In the genomic region with DNA sequence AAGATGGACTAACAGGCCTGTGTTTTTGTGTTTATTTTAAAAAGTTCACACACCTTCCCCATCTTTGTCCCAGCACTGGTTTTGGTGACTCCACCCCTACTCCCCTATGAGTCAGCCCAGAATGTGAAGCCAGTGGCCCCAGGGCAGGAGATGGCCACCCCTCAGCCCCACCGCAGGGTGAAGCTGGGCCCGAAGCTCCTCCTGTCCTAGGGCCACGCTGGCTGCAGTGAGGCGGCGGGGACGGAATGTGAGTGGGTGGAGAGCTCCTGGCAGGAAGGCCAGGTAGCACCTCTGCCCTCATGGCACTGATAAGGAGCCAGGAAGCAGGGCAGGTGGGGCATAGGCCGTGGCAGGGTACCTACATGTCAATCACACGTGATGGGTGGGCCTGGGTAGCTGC, we compare ENCODE assay signal across 15 cellular contexts. TPM values are rescaled to one million over a fixed set of nuclear protein-coding genes. Genes with fewer than 3 reads are reported as not detected.
A peak's percentile ranks its signal among the peaks of the same experiment; 100 is the strongest.
DNase-seq lines count a peak whose midpoint lies in the region; ATAC-seq and TF ChIP-seq lines count a peak whose summit lies in the region.
"Had no signal": no experiment of that assay in that cellular context is flagged by ENCODE, and none has a peak within 500 bp of the region (broad histone marks: within the 10 kb centered on the region; RNA-seq: fewer than 3 reads in every experiment).

No MANE protein-coding gene starts in this region.

- no peaks in the 10 kb centered on the region for H3K27me3 ChIP-seq in RWPE2 (ENCODE audit: insufficient read depth, poor library complexity, severe bottlenecking)
- H3K27me3 ChIP-seq in upper lobe of right lung: no peaks in the 10 kb centered on the region
- H3K27me3 ChIP-seq: neural progenitor cell, Peyer's patch had no signal

- no peaks in the 10 kb centered on the region for H3K9me3 ChIP-seq in RWPE2 (ENCODE audit: severe bottlenecking)
- H3K9me3 ChIP-seq in upper lobe of right lung: no peaks in the 10 kb centered on the region
- H3K9me3 ChIP-seq: Peyer's patch had no signal

- TF ChIP-seq CTCF in RWPE2 (IDR thresholded peaks at IDR 0.05; ENCODE audit: poor library complexity, severe bottlenecking) (no peak), upper lobe of right lung (IDR thresholded peaks at IDR 0.05) (no peak)

- peak overlapping the region; percentile 26 for H3K27ac ChIP-seq in RWPE2 (ENCODE audit: poor library complexity, severe bottlenecking)
- H3K27ac ChIP-seq in upper lobe of right lung: no peak overlapping the region
- H3K27ac ChIP-seq: neural progenitor cell, Peyer's patch had no signal

- intact Hi-C loops in upper lobe of right lung (cut with DNase I): no loop called here

- no peaks in the 10 kb centered on the region for H3K4me1 ChIP-seq in RWPE2 (ENCODE audit: insufficient read depth, poor library complexity, severe bottlenecking)
- H3K4me1 ChIP-seq in upper lobe of right lung: peaks cover 3% of the 10 kb centered on the region
- H3K4me1 ChIP-seq: neural progenitor cell had no signal

- no peak overlapping the region for H3K4me3 ChIP-seq in RWPE2 (ENCODE audit: severe bottlenecking)
- no peak overlapping the region for H3K4me3 ChIP-seq in upper lobe of right lung
- H3K4me3 ChIP-seq: lung, neural progenitor cell, Peyer's patch had no signal

- ATAC-seq in RWPE2 (ENCODE audit: low read depth) (peak; percentile 72), upper lobe of right lung (no peak), GM21619 (IDR thresholded peaks at IDR 0.05; ENCODE audit: unreplicated experiment) (no peak)
- ATAC-seq: activated T-cell treated with anti-CD3 and anti-CD28 coated beads, Interleukin-2, amount 50 U/mL, for 72 hours had no signal

- peak; percentile 53 for DNase-seq in activated effector memory CD4-positive, alpha-beta T cell treated with anti-CD3 and anti-CD28 coated beads, Interleukin-2, amount 50 U/mL, for 16 hours
- no peak for DNase-seq in activated effector memory CD4-positive, alpha-beta T cell treated with Interleukin-2 at 50 U/mL for 16 hours
- DNase-seq in RWPE2 (ENCODE audit: low spot score): no peak
- DNase-seq in islet precursor cell: peak; percentile 84
- peak; percentile 42 for DNase-seq in upper lobe of right lung
- no peak for DNase-seq in NCI-H82 treated with DMSO at 0.1 percent for 48 hours (lab: John Stamatoyannopoulos, UW; ENCODE audit: unreplicated experiment)
- DNase-seq in DMS53 (lab: John Stamatoyannopoulos, UW): no peak
- DNase-seq: activated CD4-positive, alpha-beta T cell treated with anti-CD3 and anti-CD28 coated beads for 1 hour; activated T-cell treated with anti-CD3 and anti-CD28 coated beads, Interleukin-2, amount 50 U/mL, for 72 hours; NCI-H1417; NCI-H446; Peyer's patch had no signal

- peaks cover 63% of the 10 kb centered on the region for H3K36me3 ChIP-seq in RWPE2 (ENCODE audit: low read depth)
- peaks cover 72% of the 10 kb centered on the region for H3K36me3 ChIP-seq in upper lobe of right lung
- H3K36me3 ChIP-seq: neural progenitor cell had no signal

RNA-seq across cellular contexts. Expression of gene SGSM3, which starts 39.9 kb away (rescaled TPM):
- 77.6 TPM for total RNA-seq in upper lobe of right lung

Comparison
In these comparisons a context has a peak if more than half of its experiments do, and no peak if none do; other contexts are left out.
1. DNase-seq: peak in activated effector memory CD4-positive, alpha-beta T cell treated with anti-CD3 and anti-CD28 coated beads, Interleukin-2, amount 50 U/mL, for 16 hours (single experiment), islet precursor cell (single experiment) and upper lobe of right lung (single experiment); none in activated effector memory CD4-positive, alpha-beta T cell treated with Interleukin-2 at 50 U/mL for 16 hours (single experiment), RWPE2 (single experiment), NCI-H82 treated with DMSO at 0.1 percent for 48 hours (single experiment) and DMS53 (single experiment).